ENCODE assay signal across 1 cellular context in the genomic region with DNA sequence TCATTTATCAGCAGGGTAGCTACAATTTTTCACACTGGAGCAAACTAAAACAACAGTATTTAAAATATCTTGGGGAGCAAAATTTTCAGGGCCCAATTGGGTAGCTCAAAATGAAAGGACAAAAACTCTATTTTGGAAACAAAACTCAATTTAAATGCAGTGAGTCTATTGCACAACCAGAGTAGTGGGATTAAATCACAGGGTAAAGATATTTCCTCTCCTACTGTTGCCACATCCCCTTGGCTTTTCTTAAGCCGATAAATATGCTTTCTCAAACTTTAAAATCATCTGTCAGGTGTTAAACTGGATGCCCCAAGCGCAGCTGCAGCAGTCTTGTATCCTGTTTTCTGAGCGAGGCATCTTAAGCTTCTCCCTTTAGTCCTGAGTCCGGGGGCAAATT.
TF ChIP-seq lines count a peak whose summit lies in the region.

No MANE protein-coding gene starts in this region.

TF ChIP-seq in K562, 482 proteins besides CTCF, POLR2A, EP300 and RAD21 (continued from another document):
- TF ChIP-seq, protein P1, sequence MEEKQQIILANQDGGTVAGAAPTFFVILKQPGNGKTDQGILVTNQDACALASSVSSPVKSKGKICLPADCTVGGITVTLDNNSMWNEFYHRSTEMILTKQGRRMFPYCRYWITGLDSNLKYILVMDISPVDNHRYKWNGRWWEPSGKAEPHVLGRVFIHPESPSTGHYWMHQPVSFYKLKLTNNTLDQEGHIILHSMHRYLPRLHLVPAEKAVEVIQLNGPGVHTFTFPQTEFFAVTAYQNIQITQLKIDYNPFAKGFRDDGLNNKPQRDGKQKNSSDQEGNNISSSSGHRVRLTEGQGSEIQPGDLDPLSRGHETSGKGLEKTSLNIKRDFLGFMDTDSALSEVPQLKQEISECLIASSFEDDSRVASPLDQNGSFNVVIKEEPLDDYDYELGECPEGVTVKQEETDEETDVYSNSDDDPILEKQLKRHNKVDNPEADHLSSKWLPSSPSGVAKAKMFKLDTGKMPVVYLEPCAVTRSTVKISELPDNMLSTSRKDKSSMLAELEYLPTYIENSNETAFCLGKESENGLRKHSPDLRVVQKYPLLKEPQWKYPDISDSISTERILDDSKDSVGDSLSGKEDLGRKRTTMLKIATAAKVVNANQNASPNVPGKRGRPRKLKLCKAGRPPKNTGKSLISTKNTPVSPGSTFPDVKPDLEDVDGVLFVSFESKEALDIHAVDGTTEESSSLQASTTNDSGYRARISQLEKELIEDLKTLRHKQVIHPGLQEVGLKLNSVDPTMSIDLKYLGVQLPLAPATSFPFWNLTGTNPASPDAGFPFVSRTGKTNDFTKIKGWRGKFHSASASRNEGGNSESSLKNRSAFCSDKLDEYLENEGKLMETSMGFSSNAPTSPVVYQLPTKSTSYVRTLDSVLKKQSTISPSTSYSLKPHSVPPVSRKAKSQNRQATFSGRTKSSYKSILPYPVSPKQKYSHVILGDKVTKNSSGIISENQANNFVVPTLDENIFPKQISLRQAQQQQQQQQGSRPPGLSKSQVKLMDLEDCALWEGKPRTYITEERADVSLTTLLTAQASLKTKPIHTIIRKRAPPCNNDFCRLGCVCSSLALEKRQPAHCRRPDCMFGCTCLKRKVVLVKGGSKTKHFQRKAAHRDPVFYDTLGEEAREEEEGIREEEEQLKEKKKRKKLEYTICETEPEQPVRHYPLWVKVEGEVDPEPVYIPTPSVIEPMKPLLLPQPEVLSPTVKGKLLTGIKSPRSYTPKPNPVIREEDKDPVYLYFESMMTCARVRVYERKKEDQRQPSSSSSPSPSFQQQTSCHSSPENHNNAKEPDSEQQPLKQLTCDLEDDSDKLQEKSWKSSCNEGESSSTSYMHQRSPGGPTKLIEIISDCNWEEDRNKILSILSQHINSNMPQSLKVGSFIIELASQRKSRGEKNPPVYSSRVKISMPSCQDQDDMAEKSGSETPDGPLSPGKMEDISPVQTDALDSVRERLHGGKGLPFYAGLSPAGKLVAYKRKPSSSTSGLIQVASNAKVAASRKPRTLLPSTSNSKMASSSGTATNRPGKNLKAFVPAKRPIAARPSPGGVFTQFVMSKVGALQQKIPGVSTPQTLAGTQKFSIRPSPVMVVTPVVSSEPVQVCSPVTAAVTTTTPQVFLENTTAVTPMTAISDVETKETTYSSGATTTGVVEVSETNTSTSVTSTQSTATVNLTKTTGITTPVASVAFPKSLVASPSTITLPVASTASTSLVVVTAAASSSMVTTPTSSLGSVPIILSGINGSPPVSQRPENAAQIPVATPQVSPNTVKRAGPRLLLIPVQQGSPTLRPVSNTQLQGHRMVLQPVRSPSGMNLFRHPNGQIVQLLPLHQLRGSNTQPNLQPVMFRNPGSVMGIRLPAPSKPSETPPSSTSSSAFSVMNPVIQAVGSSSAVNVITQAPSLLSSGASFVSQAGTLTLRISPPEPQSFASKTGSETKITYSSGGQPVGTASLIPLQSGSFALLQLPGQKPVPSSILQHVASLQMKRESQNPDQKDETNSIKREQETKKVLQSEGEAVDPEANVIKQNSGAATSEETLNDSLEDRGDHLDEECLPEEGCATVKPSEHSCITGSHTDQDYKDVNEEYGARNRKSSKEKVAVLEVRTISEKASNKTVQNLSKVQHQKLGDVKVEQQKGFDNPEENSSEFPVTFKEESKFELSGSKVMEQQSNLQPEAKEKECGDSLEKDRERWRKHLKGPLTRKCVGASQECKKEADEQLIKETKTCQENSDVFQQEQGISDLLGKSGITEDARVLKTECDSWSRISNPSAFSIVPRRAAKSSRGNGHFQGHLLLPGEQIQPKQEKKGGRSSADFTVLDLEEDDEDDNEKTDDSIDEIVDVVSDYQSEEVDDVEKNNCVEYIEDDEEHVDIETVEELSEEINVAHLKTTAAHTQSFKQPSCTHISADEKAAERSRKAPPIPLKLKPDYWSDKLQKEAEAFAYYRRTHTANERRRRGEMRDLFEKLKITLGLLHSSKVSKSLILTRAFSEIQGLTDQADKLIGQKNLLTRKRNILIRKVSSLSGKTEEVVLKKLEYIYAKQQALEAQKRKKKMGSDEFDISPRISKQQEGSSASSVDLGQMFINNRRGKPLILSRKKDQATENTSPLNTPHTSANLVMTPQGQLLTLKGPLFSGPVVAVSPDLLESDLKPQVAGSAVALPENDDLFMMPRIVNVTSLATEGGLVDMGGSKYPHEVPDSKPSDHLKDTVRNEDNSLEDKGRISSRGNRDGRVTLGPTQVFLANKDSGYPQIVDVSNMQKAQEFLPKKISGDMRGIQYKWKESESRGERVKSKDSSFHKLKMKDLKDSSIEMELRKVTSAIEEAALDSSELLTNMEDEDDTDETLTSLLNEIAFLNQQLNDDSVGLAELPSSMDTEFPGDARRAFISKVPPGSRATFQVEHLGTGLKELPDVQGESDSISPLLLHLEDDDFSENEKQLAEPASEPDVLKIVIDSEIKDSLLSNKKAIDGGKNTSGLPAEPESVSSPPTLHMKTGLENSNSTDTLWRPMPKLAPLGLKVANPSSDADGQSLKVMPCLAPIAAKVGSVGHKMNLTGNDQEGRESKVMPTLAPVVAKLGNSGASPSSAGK (IDR thresholded peaks at IDR 0.05): no peak
- TF ChIP-seq GTF2F1 (IDR thresholded peaks at IDR 0.05; ENCODE audit: low read depth, low read length): no peak
- TF ChIP-seq ZFP36 (IDR thresholded peaks at IDR 0.05; ENCODE audit: low read depth, low read length, partially characterized antibody): no peak
